Comparison of ENCODE assay signal across 8 cellular contexts in the genomic region with DNA sequence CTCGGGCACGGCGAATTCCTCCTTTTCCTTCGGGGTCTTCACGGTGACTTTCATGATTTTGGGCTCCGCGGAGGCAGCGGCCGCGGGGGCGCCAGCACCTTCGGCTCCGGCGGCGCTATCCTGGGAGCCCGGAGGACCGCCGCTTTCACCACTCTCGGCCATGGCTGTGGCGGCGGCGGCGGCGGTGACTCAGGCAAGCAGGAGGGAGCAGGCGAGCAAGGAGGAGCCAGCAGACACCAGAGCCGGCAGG. TPM values are rescaled to one million over a fixed set of nuclear protein-coding genes. Genes with fewer than 3 reads are reported as not detected.
DNase-seq lines count a peak whose midpoint lies in the region; ATAC-seq and TF ChIP-seq lines count a peak whose summit lies in the region.

No MANE protein-coding gene starts in this region.

- no TSS peak for BruUV-seq in Caco-2 (replicated peaks; lab: Mats Ljungman, UMichigan)

- H3K27ac Mint-ChIP-seq in Caco-2 (ENCODE audit: unreplicated experiment) = peak overlapping the region; percentile 99

- no peaks in the 10 kb centered on the region for H4K20me1 ChIP-seq in neural cell (ENCODE audit: insufficient read depth)

- peaks cover 49% of the 10 kb centered on the region for H3K79me2 ChIP-seq in neural cell (replicated peaks; ENCODE audit: insufficient read depth, low read length)

- peak overlapping the region; percentile 93 for H2AFZ ChIP-seq in neural cell (ENCODE audit: low read depth, low read length)

- H3K36me3 Mint-ChIP-seq in Caco-2 (ENCODE audit: insufficient read depth, unreplicated experiment) = peaks cover 36% of the 10 kb centered on the region

- H3K27ac ChIP-seq in neural cell (ENCODE audit: low read length) (peak overlapping the region; percentile 94), vagina (peak overlapping the region; percentile 98)

- no peak for TF ChIP-seq CTCF in Caco-2 (IDR thresholded peaks at IDR 0.05; ENCODE audit: insufficient read depth in 1 of 2, low read depth in 1 of 2, low read length in 1 of 2, severe bottlenecking in 1 of 2, unreplicated experiment in 1 of 2)
- no peak for TF ChIP-seq CTCF in neural cell (IDR thresholded peaks at IDR 0.05; ENCODE audit: poor library complexity, severe bottlenecking)
- no peak for TF ChIP-seq CTCF in vagina (IDR thresholded peaks at IDR 0.05)

- CTCF ChIA-PET in Caco-2 (lab: Charles Lee) = no interaction called here

- no peaks in the 10 kb centered on the region for H3K9me2 ChIP-seq in neural cell (ENCODE audit: insufficient read depth, low read length)

- POLR2A ChIA-PET in Caco-2 (lab: Charles Lee) = no interaction called here

- H3K27me3 ChIP-seq in Caco-2 (replicated peaks; ENCODE audit: control insufficient read depth, insufficient read depth, low read length) (no peaks in the 10 kb centered on the region), neural cell (ENCODE audit: insufficient read depth, low read depth, low read length) (no peaks in the 10 kb centered on the region), vagina (no peaks in the 10 kb centered on the region)

- H3K4me3 ChIP-seq in Caco-2 (ENCODE audit: low read depth, low read length) = peak overlapping the region; percentile 87
- H3K4me3 ChIP-seq in neural cell (ENCODE audit: low read length) = peak overlapping the region; percentile 96
- peak overlapping the region; percentile 86 to 97 for H3K4me3 ChIP-seq in vagina

- no peaks in the 10 kb centered on the region for H3F3A ChIP-seq in neural cell (ENCODE audit: insufficient read depth, low read length, poor library complexity, severe bottlenecking)

- no peaks in the 10 kb centered on the region for H3K27me3 Mint-ChIP-seq in Caco-2 (ENCODE audit: insufficient read depth, unreplicated experiment)

- peak overlapping the region; percentile 98 for H3K9ac ChIP-seq in neural cell (ENCODE audit: low read length)

- TF ChIP-seq POLR2A in vagina (IDR thresholded peaks at IDR 0.05) = no peak

- ATAC-seq in GM19467 (IDR thresholded peaks at IDR 0.05; ENCODE audit: unreplicated experiment) = peak; percentile 39
- peak; percentile 32 for ATAC-seq in HG03521 (IDR thresholded peaks at IDR 0.05; ENCODE audit: unreplicated experiment)
- ATAC-seq in HG03565 (IDR thresholded peaks at IDR 0.05; ENCODE audit: unreplicated experiment) = no peak

- H3K36me3 ChIP-seq in Caco-2 (ENCODE audit: control insufficient read depth, insufficient read depth, low read length) (no peaks in the 10 kb centered on the region), neural cell (ENCODE audit: insufficient read depth, low read length) (no peaks in the 10 kb centered on the region), vagina (no peaks in the 10 kb centered on the region)

- intact Hi-C loops in Caco-2 (cut with micrococcal nuclease; ENCODE audit: unreplicated experiment) (loop anchor here (5.0 kb wide), 2 partner anchors 40 to 60 kb away; no protein-coding TSS in a partner anchor), vagina (cut with DNase I) (no loop called here)

- H3K4me2 ChIP-seq in neural cell (ENCODE audit: low read length) = no peak overlapping the region

- no peaks in the 10 kb centered on the region for H3K9me3 Mint-ChIP-seq in Caco-2 (ENCODE audit: unreplicated experiment)

- DNase-seq in Caco-2 (no peak), epidermal melanocyte (ENCODE audit: insufficient read length, low spot score) (peak; percentile 43), vagina (ENCODE audit: extremely low spot score in 2 of 2) (no peak)
- peak; percentile 68 to 74 for DNase-seq in activated CD4-positive, alpha-beta T cell treated with anti-CD3 and anti-CD28 coated beads for 4 hours

- no peaks in the 10 kb centered on the region for H3K9me3 ChIP-seq in Caco-2
- no peaks in the 10 kb centered on the region for H3K9me3 ChIP-seq in neural cell (ENCODE audit: low read length)
- no peaks in the 10 kb centered on the region for H3K9me3 ChIP-seq in vagina

- no peak for TF ChIP-seq EP300 in neural cell (conservative IDR thresholded peaks at IDR 0.05; ENCODE audit: poor library complexity, severe bottlenecking)

- peak; percentile 19 for TF ChIP-seq RAD21 in neural cell (conservative IDR thresholded peaks at IDR 0.05)

- H3K4me3 Mint-ChIP-seq in Caco-2 (ENCODE audit: unreplicated experiment) = peak overlapping the region; percentile 90

- H3K4me1 ChIP-seq in Caco-2 = 0 out of 2 replicates have a peak, but pooled peaks cover 4% of the 10 kb centered on the region
- peaks cover 33% of the 10 kb centered on the region for H3K4me1 ChIP-seq in vagina

- no peaks in the 10 kb centered on the region for H3K4me1 Mint-ChIP-seq in Caco-2 (ENCODE audit: low read depth, unreplicated experiment)

TF ChIP-seq in neural cell, 6 proteins besides CTCF, POLR2A, EP300 and RAD21:
- no peak for TF ChIP-seq POLR2AphosphoS5 (IDR thresholded peaks at IDR 0.05)
- TF ChIP-seq TAF1 (IDR thresholded peaks at IDR 0.05; ENCODE audit: low read depth) = peak; percentile 38
- peak; percentile 72 for TF ChIP-seq REST (IDR thresholded peaks at IDR 0.05; ENCODE audit: borderline replicate concordance)
- no peak for TF ChIP-seq SMC3 (conservative IDR thresholded peaks at IDR 0.05; ENCODE audit: poor library complexity)
- no peak for TF ChIP-seq MXI1 (conservative IDR thresholded peaks at IDR 0.05; ENCODE audit: poor library complexity, severe bottlenecking)
- no peak for TF ChIP-seq EZH2 (IDR thresholded peaks at IDR 0.05; ENCODE audit: borderline replicate concordance, insufficient read depth, low read length, poor library complexity, severe bottlenecking)

RNA-seq across cellular contexts. Expression of gene UBQLN1, which starts 0.3 kb away (rescaled TPM):
- total RNA-seq in Caco-2 (2022) = 56.0 and 56.3 TPM in 2 replicates
- 127 and 133 TPM in 2 replicates for polyA plus RNA-seq in neural cell
- 325 and 328 TPM in 2 replicates for polyA minus RNA-seq in neural cell
- total RNA-seq in vagina = 90.8 TPM

Comparison
In these comparisons a context has a peak if more than half of its experiments do, and no peak if none do; other contexts are left out.
1. DNase-seq: peak in activated CD4-positive, alpha-beta T cell treated with anti-CD3 and anti-CD28 coated beads for 4 hours (2 of 2) and epidermal melanocyte (single experiment); none in Caco-2 (0 of 2) and vagina (0 of 2).
2. Peak in every context shown above with its lines, with median percentiles within 50 percentile points of each other: H3K4me3 ChIP-seq.